ENCODE assay signal across 2 cellular contexts in the genomic region with DNA sequence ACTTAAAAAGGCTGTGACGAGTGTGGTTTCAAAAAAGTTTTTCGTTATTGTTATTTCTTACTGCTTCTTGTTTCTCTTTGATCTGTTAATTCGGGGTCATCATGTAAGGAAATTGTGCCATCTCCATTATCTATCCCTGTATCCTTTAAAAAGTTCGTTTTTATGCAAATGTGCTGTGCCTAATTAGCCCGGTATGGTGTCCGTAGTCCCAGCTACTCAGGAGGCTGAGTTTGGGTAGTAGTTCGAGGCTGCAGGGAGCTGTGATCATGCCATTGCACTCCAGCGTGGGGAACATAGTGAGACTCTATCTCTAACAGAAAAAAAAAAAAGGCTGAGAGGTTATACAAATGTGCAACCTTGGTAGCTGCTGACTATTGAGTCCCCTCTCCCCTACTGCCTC.
A peak's percentile ranks its signal among the peaks of the same experiment; 100 is the strongest.
TF ChIP-seq lines count a peak whose summit lies in the region.

No MANE protein-coding gene starts in this region.

TF ChIP-seq in IMR-90, 13 proteins besides CTCF, POLR2A, EP300 and RAD21:
- TF ChIP-seq, protein P1, sequence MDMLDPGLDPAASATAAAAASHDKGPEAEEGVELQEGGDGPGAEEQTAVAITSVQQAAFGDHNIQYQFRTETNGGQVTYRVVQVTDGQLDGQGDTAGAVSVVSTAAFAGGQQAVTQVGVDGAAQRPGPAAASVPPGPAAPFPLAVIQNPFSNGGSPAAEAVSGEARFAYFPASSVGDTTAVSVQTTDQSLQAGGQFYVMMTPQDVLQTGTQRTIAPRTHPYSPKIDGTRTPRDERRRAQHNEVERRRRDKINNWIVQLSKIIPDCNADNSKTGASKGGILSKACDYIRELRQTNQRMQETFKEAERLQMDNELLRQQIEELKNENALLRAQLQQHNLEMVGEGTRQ (IDR thresholded peaks at IDR 0.05; ENCODE audit: low read depth, low read length) = no peak
- TF ChIP-seq CHD1 (IDR thresholded peaks at IDR 0.05; ENCODE audit: low read depth, low read length) (no peak), RCOR1 (IDR thresholded peaks at IDR 0.05; ENCODE audit: insufficient replicate concordance, low read length) (no peak), MXI1 (IDR thresholded peaks at IDR 0.05; ENCODE audit: borderline replicate concordance, low read depth, low read length) (no peak), SMC3 (IDR thresholded peaks at IDR 0.05; ENCODE audit: low read depth, low read length) (no peak), NFE2L2 (IDR thresholded peaks at IDR 0.05; ENCODE audit: low read depth, low read length) (no peak), MAZ (IDR thresholded peaks at IDR 0.05; ENCODE audit: borderline replicate concordance, low read depth, low read length) (no peak), RFX5 (IDR thresholded peaks at IDR 0.05; ENCODE audit: low read depth, low read length) (no peak), MAFK (IDR thresholded peaks at IDR 0.05; ENCODE audit: low read depth, low read length) (no peak), CEBPB (IDR thresholded peaks at IDR 0.05; ENCODE audit: low read depth, low read length) (no peak), BHLHE40 (IDR thresholded peaks at IDR 0.05; ENCODE audit: low read depth, low read length) (no peak), FOS (IDR thresholded peaks at IDR 0.05; ENCODE audit: low read depth, low read length) (no peak)
- TF ChIP-seq, protein P2, sequence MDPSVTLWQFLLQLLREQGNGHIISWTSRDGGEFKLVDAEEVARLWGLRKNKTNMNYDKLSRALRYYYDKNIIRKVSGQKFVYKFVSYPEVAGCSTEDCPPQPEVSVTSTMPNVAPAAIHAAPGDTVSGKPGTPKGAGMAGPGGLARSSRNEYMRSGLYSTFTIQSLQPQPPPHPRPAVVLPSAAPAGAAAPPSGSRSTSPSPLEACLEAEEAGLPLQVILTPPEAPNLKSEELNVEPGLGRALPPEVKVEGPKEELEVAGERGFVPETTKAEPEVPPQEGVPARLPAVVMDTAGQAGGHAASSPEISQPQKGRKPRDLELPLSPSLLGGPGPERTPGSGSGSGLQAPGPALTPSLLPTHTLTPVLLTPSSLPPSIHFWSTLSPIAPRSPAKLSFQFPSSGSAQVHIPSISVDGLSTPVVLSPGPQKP (IDR thresholded peaks at IDR 0.05; ENCODE audit: borderline replicate concordance, low read depth, low read length) = no peak
TF ChIP-seq in IMR-90: peak in this region for 0.

TF ChIP-seq in K562, 482 proteins besides CTCF, POLR2A, EP300 and RAD21:
- TF ChIP-seq LCOR (CRISPR knock-in tag; IDR thresholded peaks at IDR 0.05) = no peak
- peak; percentile 57 for TF ChIP-seq CBX2 (IDR thresholded peaks at IDR 0.05; ENCODE audit: insufficient read depth, low read length, poor library complexity, severe bottlenecking)
- 0 out of 2 replicates have a peak, but pooled peaks have one; percentile 1 for TF ChIP-seq C11orf30 (IDR thresholded peaks at IDR 0.05; ENCODE audit: low read depth)
TF ChIP-seq in K562: peak in this region for 2.
